Comparison of ENCODE assay signal across 8 cellular contexts in genomic region chr22:43109921-43110443, GRCh38. TPM values are rescaled to one million over a fixed set of nuclear protein-coding genes. Genes with fewer than 3 reads are reported as not detected.
DNase-seq lines count a peak whose midpoint lies in the region; ATAC-seq, FAIRE-seq and TF ChIP-seq lines count a peak whose summit lies in the region.

No MANE protein-coding gene starts in this region.

- in situ Hi-C loops in HAP-1 (cut with MboI; ENCODE audit: low sequenced_read_pairs) = no loop called here

- H3K9ac ChIP-seq in skeletal muscle satellite cell (ENCODE audit: low read depth, low read length) = no peak overlapping the region

- H3K4me3 ChIP-seq in HAP-1 (peak overlapping the region; percentile 53), SJSA1 (peak overlapping the region; percentile 47), fibroblast of the aortic adventitia (ENCODE audit: low read depth, low read length) (peak overlapping the region; percentile 51), skeletal muscle satellite cell (ENCODE audit: low read length) (peak overlapping the region; percentile 62)

- H3K27me3 ChIP-seq in HAP-1 (ENCODE audit: low read depth) (peaks cover 2% of the 10 kb centered on the region; the same call in 1 of the 2 replicates), SJSA1 (replicated peaks) (peaks cover 18% of the 10 kb centered on the region), skeletal muscle satellite cell (ENCODE audit: control insufficient read depth, insufficient read depth, low read length) (peaks cover 60% of the 10 kb centered on the region)

- DNase-seq in HAP-1 (ENCODE audit: low spot score in 2 of 2) = peak in 1 of 2 experiments; percentile 43
- DNase-seq in SJSA1 (ENCODE audit: low read depth in 1 of 2, low spot score in 2 of 2) = no peak
- no peak for DNase-seq in fibroblast of the aortic adventitia (ENCODE audit: low read depth)
- DNase-seq in D721Med (ENCODE audit: insufficient read length, low spot score) = no peak
- no peak for DNase-seq in left lobe of liver (ENCODE audit: low spot score)
- DNase-seq in NCI-H524 (lab: John Stamatoyannopoulos, UW) = no peak

- no peak overlapping the region for H3K27ac ChIP-seq in SJSA1

- H3K9me3 ChIP-seq in HAP-1 (no peaks in the 10 kb centered on the region), SJSA1 (replicated peaks) (peaks cover 4% of the 10 kb centered on the region; the same call in 1 of the 2 replicates), skeletal muscle satellite cell (replicated peaks; ENCODE audit: low read length) (no peaks in the 10 kb centered on the region)

- ATAC-seq in GM18861 (IDR thresholded peaks at IDR 0.05; ENCODE audit: unreplicated experiment) = no peak
- ATAC-seq in left lobe of liver = no peak

- TF ChIP-seq CTCF in fibroblast of the aortic adventitia (IDR thresholded peaks at IDR 0.05; ENCODE audit: insufficient read depth, low read length) = no peak
- TF ChIP-seq CTCF in D721Med (IDR thresholded peaks at IDR 0.05; ENCODE audit: insufficient read depth, missing control alignments) = no peak

- H3K4me1 ChIP-seq in HAP-1 = no peaks in the 10 kb centered on the region; the same call in 1 of the 2 replicates
- H3K4me1 ChIP-seq in SJSA1 (replicated peaks) = peaks cover 14% of the 10 kb centered on the region
- H3K4me1 ChIP-seq in skeletal muscle satellite cell (ENCODE audit: control insufficient read depth, insufficient read depth, low read length) = peaks cover 13% of the 10 kb centered on the region

- H3K4me2 ChIP-seq in skeletal muscle satellite cell (ENCODE audit: low read length) = peak overlapping the region; percentile 92

- FAIRE-seq in D721Med (lab: Jason Lieb, UNC) = no peak

- H3K36me3 ChIP-seq in HAP-1 (replicated peaks) (no peaks in the 10 kb centered on the region), SJSA1 (peaks cover 4% of the 10 kb centered on the region; the same call in 1 of the 2 replicates), skeletal muscle satellite cell (ENCODE audit: insufficient read depth, low read length) (no peaks in the 10 kb centered on the region)

RNA-seq across cellular contexts. Expression of gene BIK, which starts 0.6 kb away (rescaled TPM):
- 1.4 and 2.2 TPM in 2 replicates for total RNA-seq in SJSA1 (2014; rRNA removed; shearing (Covaris generic))
- not detected in 2 replicates for total RNA-seq in fibroblast of the aortic adventitia (ENCODE audit: low replicate concordance)
- 0.51 TPM in 1 of 2 replicates, not detected in the other for total RNA-seq in skeletal muscle satellite cell (2012; rRNA removed)
- 0.25 TPM for total RNA-seq in left lobe of liver

RNA-seq across cellular contexts. Expression of gene TTLL1, which starts 20.8 kb away (rescaled TPM):
- 15.8 and 25.8 TPM in 2 replicates for total RNA-seq in SJSA1 (2014; rRNA removed; shearing (Covaris generic))
- total RNA-seq in fibroblast of the aortic adventitia (ENCODE audit: low replicate concordance) = 9.4 and 23.1 TPM in 2 replicates
- total RNA-seq in skeletal muscle satellite cell (2012; rRNA removed) = 8.3 and 9.4 TPM in 2 replicates
- 0.65 TPM for total RNA-seq in left lobe of liver

RNA-seq across cellular contexts. Expression of gene MCAT, which starts 33.2 kb away (rescaled TPM):
- 13.5 and 14.7 TPM in 2 replicates for total RNA-seq in SJSA1 (2014; rRNA removed; shearing (Covaris generic))
- 12.2 and 42.8 TPM in 2 replicates for total RNA-seq in fibroblast of the aortic adventitia (ENCODE audit: low replicate concordance)
- 15.1 and 19.3 TPM in 2 replicates for total RNA-seq in skeletal muscle satellite cell (2012; rRNA removed)
- 13.6 TPM for total RNA-seq in left lobe of liver

RNA-seq across cellular contexts. Expression of gene TSPO, which starts 41.4 kb away (rescaled TPM):
- 378 and 396 TPM in 2 replicates for total RNA-seq in SJSA1 (2014; rRNA removed; shearing (Covaris generic))
- total RNA-seq in fibroblast of the aortic adventitia (ENCODE audit: low replicate concordance) (129 and 222 TPM in 2 replicates), left lobe of liver (32.2 TPM)
- 421 and 432 TPM in 2 replicates for total RNA-seq in skeletal muscle satellite cell (2012; rRNA removed)
